7 cellular contexts compared by ENCODE assay signal in the genomic region with DNA sequence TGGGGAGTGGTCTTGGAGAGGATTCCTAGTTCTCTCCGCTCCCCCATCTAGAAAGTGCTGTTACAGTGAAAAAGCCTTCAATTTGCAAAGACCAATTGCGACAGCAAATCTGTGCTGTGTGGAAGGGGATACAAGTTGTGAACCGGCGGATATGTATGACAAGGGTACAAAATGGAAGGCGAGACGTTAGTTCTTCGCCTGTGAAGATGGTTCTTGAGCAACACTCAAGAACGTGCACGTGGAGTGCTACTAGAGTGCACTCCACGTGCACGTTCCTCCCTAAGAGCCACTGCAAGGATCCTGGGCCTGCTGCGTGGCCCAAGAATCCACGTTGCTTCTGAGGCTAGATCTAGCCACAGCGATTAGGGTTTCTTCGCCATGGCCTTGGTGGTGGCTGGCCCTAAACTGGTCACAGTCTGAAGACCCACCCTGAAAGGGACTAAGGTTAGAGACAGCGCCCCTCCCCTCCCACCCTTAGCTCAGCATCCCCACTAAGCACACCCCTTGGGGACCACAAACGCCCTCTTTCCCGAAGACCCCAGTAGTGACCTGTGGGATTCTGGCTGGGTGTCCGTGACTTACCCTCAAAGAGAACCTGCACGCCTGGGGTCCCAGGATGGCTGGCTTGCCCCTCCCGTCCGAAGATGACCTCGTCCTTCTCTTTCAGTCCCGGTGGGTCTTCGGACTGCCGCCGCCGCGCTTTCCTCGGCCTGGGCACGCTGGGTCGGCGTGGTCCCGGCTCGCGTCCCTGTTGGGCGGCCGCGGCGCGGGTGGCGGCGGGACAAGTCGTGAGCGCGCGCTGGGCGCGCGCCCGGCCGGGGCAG. TPM values are rescaled to one million over a fixed set of nuclear protein-coding genes. Genes with fewer than 3 reads are reported as not detected.
DNase-seq lines count a peak whose midpoint lies in the region; ATAC-seq and TF ChIP-seq lines count a peak whose summit lies in the region.

No MANE protein-coding gene starts in this region.

- DNase-seq in T-helper 2 cell treated with Interferon-gamma antibody and Interleukin-4, amounts not matched to agents 5 μg/mL and 100 μg/mL, for 36 hours (ENCODE audit: low spot score), result no peak
- DNase-seq in fibroblast of the aortic adventitia (ENCODE audit: low read depth) (no peak), gastrocnemius medialis (no peak), AG08395 (ENCODE audit: low spot score) (no peak)

- intact Hi-C loops in gastrocnemius medialis (cut with DNase I; ENCODE audit: low total_unique reads), result loop anchor here (5.0 kb wide), 1 partner anchor 259 kb away; no protein-coding TSS in a partner anchor

- ATAC-seq in HG02970 (IDR thresholded peaks at IDR 0.05; ENCODE audit: low FRiP score, unreplicated experiment) (peak; percentile 4), gastrocnemius medialis (no peak), HG02852 (IDR thresholded peaks at IDR 0.05; ENCODE audit: unreplicated experiment) (no peak), GM21576 (IDR thresholded peaks at IDR 0.05; ENCODE audit: unreplicated experiment) (no peak)

- H3K27me3 Mint-ChIP-seq in T-helper 2 cell treated with Interferon-gamma antibody and Interleukin-4, amounts not matched to agents 5 μg/mL and 100 μg/mL, for 36 hours (ENCODE audit: low read depth), result no peaks in the 10 kb centered on the region

- peaks cover 18 to 29% (median 26%) of the 10 kb centered on the region in 3 donors for H3K27me3 ChIP-seq in gastrocnemius medialis

- TF ChIP-seq POLR2A in gastrocnemius medialis (IDR thresholded peaks at IDR 0.05), result no peak

- no peaks in the 10 kb centered on the region for H3K36me3 ChIP-seq in gastrocnemius medialis

- in situ Hi-C loops in gastrocnemius medialis (cut with MboI; ENCODE audit: low sequenced_read_pairs in 4 of 4), result no loop called here

- no peak overlapping the region for H3K27ac ChIP-seq in gastrocnemius medialis

- H3K4me1 Mint-ChIP-seq in T-helper 2 cell treated with Interferon-gamma antibody and Interleukin-4, amounts not matched to agents 5 μg/mL and 100 μg/mL, for 36 hours (ENCODE audit: low read depth), result peaks cover 47% of the 10 kb centered on the region

- H3K9me3 Mint-ChIP-seq in T-helper 2 cell treated with Interferon-gamma antibody and Interleukin-4, amounts not matched to agents 5 μg/mL and 100 μg/mL, for 36 hours, result no peaks in the 10 kb centered on the region

- H3K4me3 ChIP-seq in fibroblast of the aortic adventitia (ENCODE audit: low read depth, low read length), result peak overlapping the region; percentile 73
- H3K4me3 ChIP-seq in gastrocnemius medialis, result peak overlapping the region; percentile 43 to 72 (median 66)

- peak overlapping the region; percentile 72 for H3K27ac Mint-ChIP-seq in T-helper 2 cell treated with Interferon-gamma antibody and Interleukin-4, amounts not matched to agents 5 μg/mL and 100 μg/mL, for 36 hours

- no peaks in the 10 kb centered on the region for H3K9me3 ChIP-seq in gastrocnemius medialis

- H3K36me3 Mint-ChIP-seq in T-helper 2 cell treated with Interferon-gamma antibody and Interleukin-4, amounts not matched to agents 5 μg/mL and 100 μg/mL, for 36 hours (ENCODE audit: low read depth), result peaks cover 52% of the 10 kb centered on the region

- no peaks in the 10 kb centered on the region for H3K4me1 ChIP-seq in gastrocnemius medialis

- H3K4me3 Mint-ChIP-seq in T-helper 2 cell treated with Interferon-gamma antibody and Interleukin-4, amounts not matched to agents 5 μg/mL and 100 μg/mL, for 36 hours, result peak overlapping the region; percentile 88

- no peak for TF ChIP-seq CTCF in fibroblast of the aortic adventitia (IDR thresholded peaks at IDR 0.05; ENCODE audit: insufficient read depth, low read length)
- no peak for TF ChIP-seq CTCF in gastrocnemius medialis (IDR thresholded peaks at IDR 0.05 in 4 of 5, conservative IDR thresholded peaks at IDR 0.05 in 1 of 5)

RNA-seq across cellular contexts. Expression of a gene that starts 0.5 kb away (rescaled TPM):
- total RNA-seq in fibroblast of the aortic adventitia (ENCODE audit: low replicate concordance) (0.82 and 2.8 TPM in 2 replicates), gastrocnemius medialis (1 to 10 TPM in 2 of 4 donors, under 1 TPM in 2; 0.39 to 1.1 (median 0.76) TPM)
